ENCODE assay signal across 8 cellular contexts in genomic region chr11:61793084-61793828, GRCh38. TPM values are rescaled to one million over a fixed set of nuclear protein-coding genes. Genes with fewer than 3 reads are reported as not detected.
A peak's percentile ranks its signal among the peaks of the same experiment; 100 is the strongest.
DNase-seq lines count a peak whose midpoint lies in the region; ATAC-seq, FAIRE-seq and TF ChIP-seq lines count a peak whose summit lies in the region.

No MANE protein-coding gene starts in this region.

- FAIRE-seq in K562 (lab: Jason Lieb, UNC), result no peak

- in situ Hi-C loops in K562 (cut with MboI), result loop anchor here (5.0 kb wide), 1 partner anchor 46 kb away; no protein-coding TSS in a partner anchor

- TF ChIP-seq EP300 in K562 (IDR thresholded peaks at IDR 0.05; ENCODE audit: low read length), result no peak

- H3K9me3 Mint-ChIP-seq in activated CD4-positive, alpha-beta T cell treated with anti-CD3 and anti-CD28 coated beads for 36 hours (ENCODE audit: low read depth), result no peaks in the 10 kb centered on the region
- no peaks in the 10 kb centered on the region for H3K9me3 Mint-ChIP-seq in IgD-negative memory B cell
- no peaks in the 10 kb centered on the region for H3K9me3 Mint-ChIP-seq in memory B cell

- H3K4me3 Mint-ChIP-seq in activated CD4-positive, alpha-beta T cell treated with anti-CD3 and anti-CD28 coated beads for 36 hours, result peak overlapping the region; percentile 92
- peak overlapping the region; percentile 89 to 96 (median 95) for H3K4me3 Mint-ChIP-seq in IgD-negative memory B cell
- peak overlapping the region; percentile 96 for H3K4me3 Mint-ChIP-seq in memory B cell

- no peaks in the 10 kb centered on the region for H3K27me3 ChIP-seq in K562 (ENCODE audit: control insufficient read depth in 2 of 2, insufficient read depth in 2 of 2, low read length in 2 of 2)
- H3K27me3 ChIP-seq in vagina, result no peaks in the 10 kb centered on the region

- TF ChIP-seq CTCF in K562 (IDR thresholded peaks at IDR 0.05 in 2 of 3, conservative IDR thresholded peaks at IDR 0.05 in 1 of 3; ENCODE audit: insufficient read depth in 2 of 3, low read depth in 1 of 3, low read length in 3 of 3), result no peak
- TF ChIP-seq CTCF in vagina (IDR thresholded peaks at IDR 0.05), result no peak

- H3K27me3 Mint-ChIP-seq in activated CD4-positive, alpha-beta T cell treated with anti-CD3 and anti-CD28 coated beads for 36 hours, result no peaks in the 10 kb centered on the region
- H3K27me3 Mint-ChIP-seq in IgD-negative memory B cell (no peaks in the 10 kb centered on the region), memory B cell (no peaks in the 10 kb centered on the region)

- ATAC-seq in activated CD4-positive, alpha-beta T cell treated with anti-CD3 and anti-CD28 coated beads for 36 hours, result peak; percentile 33
- ATAC-seq in K562 (peak; percentile 58), memory B cell (ENCODE audit: low read depth) (peak; percentile 13)

- no peaks in the 10 kb centered on the region; the same call in 1 of the 2 replicates for H4K20me1 ChIP-seq in K562 (replicated peaks; ENCODE audit: control insufficient read depth, insufficient read depth, low read length)

- CTCF ChIA-PET in activated CD4-positive, alpha-beta T cell treated with anti-CD3 and anti-CD28 coated beads for 36 hours (lab: Charles Lee), result interaction anchor here (0.6 to 9.4 kb wide), 11 partner anchors 9 to 289 kb away, joined by 3 to 115 read pairs (median 4); partner anchors contain the start of gene FADS1
- CTCF ChIA-PET in K562 (lab: Yijun Ruan, JAX; ENCODE audit: low intra/inter-chr PET ratio), result no interaction called here

- intact Hi-C loops in activated CD4-positive, alpha-beta T cell treated with anti-CD3 and anti-CD28 coated beads for 36 hours (cut with DNase I, micrococcal nuclease), result loop anchor here (2.0 to 5.0 kb wide), 3 partner anchors 24 to 934 kb away; partner anchors contain the start of genes FADS1 (in 1 of the 2), HNRNPUL2 (in 1 of the 2), INCENP (in 1 of the 2) and TTC9C (in 1 of the 2)
- intact Hi-C loops in K562 (cut with micrococcal nuclease) (no loop called here), vagina (cut with DNase I) (loop anchor here (10.0 kb wide), 2 partner anchors 102 to 312 kb away; partner anchors contain the start of gene FADS3)

- TF ChIP-seq POLR2A in K562 (conservative IDR thresholded peaks at IDR 0.05), result no peak
- no peak for TF ChIP-seq POLR2A in vagina (IDR thresholded peaks at IDR 0.05)

- peak overlapping the region; percentile 99 for H2AFZ ChIP-seq in K562 (ENCODE audit: low read depth, low read length)

- H3K4me1 Mint-ChIP-seq in activated CD4-positive, alpha-beta T cell treated with anti-CD3 and anti-CD28 coated beads for 36 hours, result peaks cover 44% of the 10 kb centered on the region
- H3K4me1 Mint-ChIP-seq in IgD-negative memory B cell, result peaks cover 14 to 20% (median 16%) of the 10 kb centered on the region in 3 donors
- H3K4me1 Mint-ChIP-seq in memory B cell, result peaks cover 15% of the 10 kb centered on the region

- H3K4me2 ChIP-seq in K562 (ENCODE audit: insufficient read depth, low read length), result peak overlapping the region; percentile 97

- H3K9me3 ChIP-seq in K562 (replicated peaks; ENCODE audit: control insufficient read depth, insufficient read depth, low read depth, low read length) (no peaks in the 10 kb centered on the region), vagina (no peaks in the 10 kb centered on the region)

- peak; percentile 22 for DNase-seq in activated CD4-positive, alpha-beta T cell treated with anti-CD3 and anti-CD28 coated beads for 36 hours
- DNase-seq in activated CD4-positive, alpha-beta T cell treated with anti-CD3 and anti-CD28 coated beads, Interleukin-2, amount 50 U/mL, for 1 hour, result no peak
- DNase-seq in K562 (ENCODE audit: extremely low read depth in 1 of 4, low spot score in 3 of 4) (peak in 1 of 4 experiments; percentile 43), memory B cell (ENCODE audit: low spot score in 2 of 2) (no peak), vagina (ENCODE audit: extremely low spot score in 2 of 2) (no peak), T1000 (lab: John Stamatoyannopoulos, UW) (no peak)
- DNase-seq in NK-92 treated with Interleukin-12 subunit alpha and Interleukin-12 subunit beta, amount 100 ng/mL, for 24 hours (lab: John Stamatoyannopoulos, UW), result no peak

- POLR2A ChIA-PET in activated CD4-positive, alpha-beta T cell treated with anti-CD3 and anti-CD28 coated beads for 36 hours (lab: Charles Lee), result interaction anchor here (0.6 to 1.8 kb wide), 4 partner anchors 11 to 106 kb away, joined by 3 to 5 read pairs (median 3); no protein-coding TSS in a partner anchor
- POLR2A ChIA-PET in K562 (lab: Yijun Ruan, JAX), result interaction anchor here (0.6 to 3.0 kb wide), 30 partner anchors 9 to 343 kb away, joined by 3 to 23 read pairs (median 5); partner anchors contain the start of genes BEST1, FADS1, FADS3 and FTH1

- peak overlapping the region; percentile 83 for H3K4me3 ChIP-seq in K562
- peak overlapping the region; percentile 79 to 84 for H3K4me3 ChIP-seq in vagina

- TSS peak; percentile 60 for BruUV-seq in K562 (replicated peaks; lab: Mats Ljungman, UMichigan)

- H3K27ac Mint-ChIP-seq in activated CD4-positive, alpha-beta T cell treated with anti-CD3 and anti-CD28 coated beads for 36 hours, result peak overlapping the region; percentile 98
- peak overlapping the region; percentile 94 to 99 (median 98) for H3K27ac Mint-ChIP-seq in IgD-negative memory B cell
- peak overlapping the region; percentile 98 for H3K27ac Mint-ChIP-seq in memory B cell

- under 1% methylated on average over 29 of the region's 29 CpGs for WGBS in K562 (ENCODE audit: insufficient coverage, low coverage, missing lambda C conversion rate)

- no peak for TF ChIP-seq RAD21 in K562 (CRISPR knock-in tag; conservative IDR thresholded peaks at IDR 0.05 in 1 of 2, IDR thresholded peaks at IDR 0.05 in 1 of 2)

- no peaks in the 10 kb centered on the region for H3K9me1 ChIP-seq in K562 (ENCODE audit: control insufficient read depth, insufficient read depth, low read length)

- H3K9ac ChIP-seq in K562 (ENCODE audit: insufficient read depth in 1 of 2, low read depth in 2 of 2, low read length in 2 of 2), result peak overlapping the region; percentile 100

- H3K36me3 ChIP-seq in K562 (ENCODE audit: control insufficient read depth, insufficient read depth, low read length) (peaks cover 71% of the 10 kb centered on the region), vagina (peaks cover 0 to 22% of the 10 kb centered on the region in 2 donors)

- peaks cover 83% of the 10 kb centered on the region for H3K79me2 ChIP-seq in K562 (ENCODE audit: control insufficient read depth, insufficient read depth, low read length)

- peak overlapping the region; percentile 100 for H3K27ac ChIP-seq in K562 (ENCODE audit: extremely low read depth, low read depth, low read length)
- H3K27ac ChIP-seq in vagina, result peak overlapping the region; percentile 96

- H3K36me3 Mint-ChIP-seq in activated CD4-positive, alpha-beta T cell treated with anti-CD3 and anti-CD28 coated beads for 36 hours (ENCODE audit: low read depth), result peaks cover 51% of the 10 kb centered on the region
- H3K36me3 Mint-ChIP-seq in IgD-negative memory B cell (peaks cover 4% of the 10 kb centered on the region), memory B cell (peaks cover 10% of the 10 kb centered on the region)

- peaks cover 19 to 23% of the 10 kb centered on the region in 2 experiments; a peak in 4 of 5 replicates for H3K4me1 ChIP-seq in K562 (replicated peaks in 1 of 2; ENCODE audit: control insufficient read depth in 2 of 2, insufficient read depth in 2 of 2, low read length in 2 of 2)
- H3K4me1 ChIP-seq in vagina, result peaks cover 40% of the 10 kb centered on the region

RNA-seq across cellular contexts. Expression of gene FEN1, which starts 0.5 kb away (rescaled TPM):
- total RNA-seq in activated CD4-positive, alpha-beta T cell treated with anti-CD3 and anti-CD28 coated beads for 36 hours, result 100 to 1,000 TPM in 1 of 2 experiments, 10 to 100 TPM in 1; 70.0 to 108 TPM
- 12.6 TPM for polyA plus RNA-seq in IgD-negative memory B cell
- total RNA-seq in K562 (2011; cell fraction: chromatin; rRNA removed; ENCODE audit: low replicate concordance), result 27.9 and 42.4 TPM in 2 replicates
- 50.0 and 60.9 TPM in 2 replicates for total RNA-seq in K562 (2011; cell fraction: nucleolus; rRNA removed)
- 37.0 and 43.3 TPM in 2 replicates for total RNA-seq in K562 (2011; cell fraction: nucleoplasm; rRNA removed)
- total RNA-seq in K562 (2014; rRNA removed), result 156 and 172 TPM in 2 replicates
- 130 and 137 TPM in 2 replicates for total RNA-seq in K562 (2014; rRNA removed; fragmentation: Illumina TruSeq; extraction: Trizol)
- total RNA-seq in K562 (2015; rRNA removed; fragmentation: Illumina TruSeq; extraction: Trizol), result 150 and 154 TPM in 2 replicates
- total RNA-seq in K562 (2021), result 140 and 150 TPM in 2 replicates
- polyA plus RNA-seq in K562 (2011; rRNA removed), result 91.3 and 124 TPM in 2 replicates
- polyA plus RNA-seq in K562 (2011; cell fraction: cytosol; rRNA removed), result 83.9 and 106 TPM in 2 replicates
- polyA plus RNA-seq in K562 (2011; cell fraction: nucleus; rRNA removed), result 28.7 and 36.3 TPM in 2 replicates
- polyA plus RNA-seq in K562 (2012), result 122 and 124 TPM in 2 replicates
- polyA plus RNA-seq in K562 (2014; fragmentation: Illumina TruSeq; extraction: Trizol), result 138 and 146 TPM in 2 replicates
- polyA plus RNA-seq in K562 (2014; fragmentation: Nextera tagmentation; extraction: Ambion mirVana), result 10 to 100 TPM; 58.1 to 86.8 TPM
- polyA plus RNA-seq in K562 (2014; rRNA removed), result 132 and 136 TPM in 2 replicates
- polyA minus RNA-seq in K562 (2011; rRNA and poly(A)+ RNA removed), result 77.5 and 111 TPM in 2 replicates
- polyA minus RNA-seq in K562 (2011; cell fraction: cytosol; rRNA and poly(A)+ RNA removed), result 54.2 and 76.3 TPM in 2 replicates
- 29.8 and 34.1 TPM in 2 replicates for polyA minus RNA-seq in K562 (2011; cell fraction: nucleus; rRNA and poly(A)+ RNA removed)
- 9.6 TPM for total RNA-seq in vagina

RNA-seq across cellular contexts. Expression of gene TMEM258, which starts 0.9 kb away (rescaled TPM):
- 100 to 1,000 TPM; 172 to 176 TPM for total RNA-seq in activated CD4-positive, alpha-beta T cell treated with anti-CD3 and anti-CD28 coated beads for 36 hours
- polyA plus RNA-seq in IgD-negative memory B cell, result 210 TPM
- 88.0 and 142 TPM in 2 replicates for total RNA-seq in K562 (2011; cell fraction: chromatin; rRNA removed; ENCODE audit: low replicate concordance)
- total RNA-seq in K562 (2011; cell fraction: nucleolus; rRNA removed), result 195 and 216 TPM in 2 replicates
- total RNA-seq in K562 (2011; cell fraction: nucleoplasm; rRNA removed), result 192 and 237 TPM in 2 replicates
- total RNA-seq in K562 (2014; rRNA removed), result 97.2 and 153 TPM in 2 replicates
- 227 and 239 TPM in 2 replicates for total RNA-seq in K562 (2014; rRNA removed; fragmentation: Illumina TruSeq; extraction: Trizol)
- 221 and 231 TPM in 2 replicates for total RNA-seq in K562 (2015; rRNA removed; fragmentation: Illumina TruSeq; extraction: Trizol)
- 168 and 200 TPM in 2 replicates for total RNA-seq in K562 (2021)
- polyA plus RNA-seq in K562 (2011; rRNA removed), result 630 and 713 TPM in 2 replicates
- polyA plus RNA-seq in K562 (2011; cell fraction: cytosol; rRNA removed), result 728 and 1,027 TPM in 2 replicates
- polyA plus RNA-seq in K562 (2011; cell fraction: nucleus; rRNA removed), result 254 and 417 TPM in 2 replicates
- polyA plus RNA-seq in K562 (2012), result 426 and 696 TPM in 2 replicates
- 213 and 256 TPM in 2 replicates for polyA plus RNA-seq in K562 (2014; fragmentation: Illumina TruSeq; extraction: Trizol)
- polyA plus RNA-seq in K562 (2014; fragmentation: Nextera tagmentation; extraction: Ambion mirVana), result 100 to 1,000 TPM; 794 to 856 TPM
- 199 and 268 TPM in 2 replicates for polyA plus RNA-seq in K562 (2014; rRNA removed)
- 155 and 167 TPM in 2 replicates for polyA minus RNA-seq in K562 (2011; rRNA and poly(A)+ RNA removed)
- polyA minus RNA-seq in K562 (2011; cell fraction: cytosol; rRNA and poly(A)+ RNA removed), result 111 and 157 TPM in 2 replicates
- polyA minus RNA-seq in K562 (2011; cell fraction: nucleus; rRNA and poly(A)+ RNA removed), result 46.0 and 84.9 TPM in 2 replicates
- 47.9 TPM for total RNA-seq in vagina

RNA-seq across cellular contexts. Expression of gene FADS1, which starts 23.5 kb away (rescaled TPM):
- total RNA-seq in activated CD4-positive, alpha-beta T cell treated with anti-CD3 and anti-CD28 coated beads for 36 hours, result 10 to 100 TPM; 18.9 to 23.7 TPM
- polyA plus RNA-seq in IgD-negative memory B cell (1.6 TPM), K562 (2011; rRNA removed) (747 and 864 TPM in 2 replicates), K562 (2014; fragmentation: Illumina TruSeq; extraction: Trizol) (394 and 457 TPM in 2 replicates), K562 (2014; fragmentation: Nextera tagmentation; extraction: Ambion mirVana) (100 to 1,000 TPM; 110 to 174 TPM), K562 (2014; rRNA removed) (295 and 314 TPM in 2 replicates)
- 611 and 866 TPM in 2 replicates for total RNA-seq in K562 (2011; cell fraction: chromatin; rRNA removed; ENCODE audit: low replicate concordance)
- total RNA-seq in K562 (2011; cell fraction: nucleolus; rRNA removed), result 866 and 894 TPM in 2 replicates
- total RNA-seq in K562 (2011; cell fraction: nucleoplasm; rRNA removed), result 825 and 959 TPM in 2 replicates
- total RNA-seq in K562 (2014; rRNA removed) (250 and 292 TPM in 2 replicates), K562 (2014; rRNA removed; fragmentation: Illumina TruSeq; extraction: Trizol) (367 and 390 TPM in 2 replicates), K562 (2015; rRNA removed; fragmentation: Illumina TruSeq; extraction: Trizol) (353 and 364 TPM in 2 replicates), K562 (2021) (378 and 411 TPM in 2 replicates), vagina (9.8 TPM)
- polyA plus RNA-seq in K562 (2011; cell fraction: cytosol; rRNA removed), result 1,005 and 1,028 TPM in 2 replicates
- 277 and 375 TPM in 2 replicates for polyA plus RNA-seq in K562 (2011; cell fraction: nucleus; rRNA removed)
- polyA plus RNA-seq in K562 (2012), result 228 and 290 TPM in 2 replicates
- polyA minus RNA-seq in K562 (2011; rRNA and poly(A)+ RNA removed), result 571 and 760 TPM in 2 replicates
- polyA minus RNA-seq in K562 (2011; cell fraction: cytosol; rRNA and poly(A)+ RNA removed), result 555 and 599 TPM in 2 replicates
- polyA minus RNA-seq in K562 (2011; cell fraction: nucleus; rRNA and poly(A)+ RNA removed), result 280 and 292 TPM in 2 replicates

RNA-seq across cellular contexts. Expression of gene FADS2, which starts 34.8 kb away (rescaled TPM):
- 10 to 100 TPM; 51.0 to 58.4 TPM for total RNA-seq in activated CD4-positive, alpha-beta T cell treated with anti-CD3 and anti-CD28 coated beads for 36 hours
- 0.63 TPM for polyA plus RNA-seq in IgD-negative memory B cell
- total RNA-seq in K562 (2011; cell fraction: chromatin; rRNA removed; ENCODE audit: low replicate concordance), result 49.3 and 107 TPM in 2 replicates
- total RNA-seq in K562 (2011; cell fraction: nucleolus; rRNA removed), result 68.6 and 70.4 TPM in 2 replicates
- 66.5 and 86.0 TPM in 2 replicates for total RNA-seq in K562 (2011; cell fraction: nucleoplasm; rRNA removed)
- 13.2 and 17.7 TPM in 2 replicates for total RNA-seq in K562 (2014; rRNA removed)
- 14.5 and 16.2 TPM in 2 replicates for total RNA-seq in K562 (2014; rRNA removed; fragmentation: Illumina TruSeq; extraction: Trizol)
- total RNA-seq in K562 (2015; rRNA removed; fragmentation: Illumina TruSeq; extraction: Trizol), result 11.5 and 12.0 TPM in 2 replicates
- total RNA-seq in K562 (2021), result 28.6 and 30.4 TPM in 2 replicates
- polyA plus RNA-seq in K562 (2011; rRNA removed), result 42.8 and 57.1 TPM in 2 replicates
- 45.6 and 51.9 TPM in 2 replicates for polyA plus RNA-seq in K562 (2011; cell fraction: cytosol; rRNA removed)
- 34.1 and 48.4 TPM in 2 replicates for polyA plus RNA-seq in K562 (2011; cell fraction: nucleus; rRNA removed)
- polyA plus RNA-seq in K562 (2012), result 27.8 and 43.6 TPM in 2 replicates
- 33.9 and 39.7 TPM in 2 replicates for polyA plus RNA-seq in K562 (2014; fragmentation: Illumina TruSeq; extraction: Trizol)
- 1 to 10 TPM; 2.9 to 5.3 TPM for polyA plus RNA-seq in K562 (2014; fragmentation: Nextera tagmentation; extraction: Ambion mirVana)
- 23.9 and 27.2 TPM in 2 replicates for polyA plus RNA-seq in K562 (2014; rRNA removed)
- 38.9 and 48.8 TPM in 2 replicates for polyA minus RNA-seq in K562 (2011; rRNA and poly(A)+ RNA removed)
- 21.3 and 32.6 TPM in 2 replicates for polyA minus RNA-seq in K562 (2011; cell fraction: cytosol; rRNA and poly(A)+ RNA removed)
- polyA minus RNA-seq in K562 (2011; cell fraction: nucleus; rRNA and poly(A)+ RNA removed), result 10.5 and 15.2 TPM in 2 replicates
- total RNA-seq in vagina, result 25.5 TPM

RNA-seq across cellular contexts. Expression of gene MYRF, which starts 40.8 kb away (rescaled TPM):
- under 1 TPM; 0.25 to 0.57 TPM for total RNA-seq in activated CD4-positive, alpha-beta T cell treated with anti-CD3 and anti-CD28 coated beads for 36 hours
- polyA plus RNA-seq in IgD-negative memory B cell (not detected), K562 (2011; rRNA removed) (10.4 and 16.6 TPM in 2 replicates), K562 (2014; fragmentation: Illumina TruSeq; extraction: Trizol) (14.7 and 17.8 TPM in 2 replicates), K562 (2014; fragmentation: Nextera tagmentation; extraction: Ambion mirVana) (1 to 10 TPM; 2.3 TPM), K562 (2014; rRNA removed) (15.6 and 17.4 TPM in 2 replicates)
- 95.5 and 239 TPM in 2 replicates for total RNA-seq in K562 (2011; cell fraction: chromatin; rRNA removed; ENCODE audit: low replicate concordance)
- 109 and 132 TPM in 2 replicates for total RNA-seq in K562 (2011; cell fraction: nucleolus; rRNA removed)
- total RNA-seq in K562 (2011; cell fraction: nucleoplasm; rRNA removed), result 92.2 and 107 TPM in 2 replicates
- total RNA-seq in K562 (2014; rRNA removed) (7.1 and 11.0 TPM in 2 replicates), K562 (2014; rRNA removed; fragmentation: Illumina TruSeq; extraction: Trizol) (2.6 and 3.3 TPM in 2 replicates), K562 (2015; rRNA removed; fragmentation: Illumina TruSeq; extraction: Trizol) (4.0 and 4.1 TPM in 2 replicates), K562 (2021) (21.4 and 25.8 TPM in 2 replicates), vagina (0.25 TPM)
- polyA plus RNA-seq in K562 (2011; cell fraction: cytosol; rRNA removed), result 13.6 and 26.3 TPM in 2 replicates
- 104 and 152 TPM in 2 replicates for polyA plus RNA-seq in K562 (2011; cell fraction: nucleus; rRNA removed)
- 14.8 and 25.8 TPM in 2 replicates for polyA plus RNA-seq in K562 (2012)
- polyA minus RNA-seq in K562 (2011; rRNA and poly(A)+ RNA removed), result 6.8 and 8.5 TPM in 2 replicates
- 22.7 and 23.9 TPM in 2 replicates for polyA minus RNA-seq in K562 (2011; cell fraction: cytosol; rRNA and poly(A)+ RNA removed)
- 32.4 and 34.1 TPM in 2 replicates for polyA minus RNA-seq in K562 (2011; cell fraction: nucleus; rRNA and poly(A)+ RNA removed)

Comparison
In these comparisons a context has a peak if more than half of its experiments do, and no peak if none do; other contexts are left out.
1. RNA of gene FADS1, which starts 23.5 kb away (total RNA-seq): 250 to 959 TPM in K562; 18.9 to 23.7 TPM in activated CD4-positive, alpha-beta T cell treated with anti-CD3 and anti-CD28 coated beads for 36 hours and 9.8 TPM in vagina (single experiment); every median in the first group is over 10 times any median in the second.
2. Peak in every context shown above with its lines, with median percentiles within 50 percentile points of each other: ATAC-seq, H3K27ac Mint-ChIP-seq and H3K4me3 Mint-ChIP-seq.